Comparison of ENCODE assay signal across 1 cellular context in genomic region chr19:3535235-3535921, GRCh38.
TF ChIP-seq lines count a peak whose summit lies in the region.

No MANE protein-coding gene starts in this region.

TF ChIP-seq in IMR-90, 13 proteins besides CTCF, POLR2A, EP300 and RAD21:
- TF ChIP-seq RCOR1 (IDR thresholded peaks at IDR 0.05; ENCODE audit: insufficient replicate concordance, low read length) = no peak
- no peak for TF ChIP-seq SMC3 (IDR thresholded peaks at IDR 0.05; ENCODE audit: low read depth, low read length)
- TF ChIP-seq BHLHE40 (IDR thresholded peaks at IDR 0.05; ENCODE audit: low read depth, low read length) = no peak
- TF ChIP-seq MAFK (IDR thresholded peaks at IDR 0.05; ENCODE audit: low read depth, low read length) = no peak
- TF ChIP-seq NFE2L2 (IDR thresholded peaks at IDR 0.05; ENCODE audit: low read depth, low read length) = no peak
